29 cellular contexts compared by ENCODE assay signal in the genomic region with DNA sequence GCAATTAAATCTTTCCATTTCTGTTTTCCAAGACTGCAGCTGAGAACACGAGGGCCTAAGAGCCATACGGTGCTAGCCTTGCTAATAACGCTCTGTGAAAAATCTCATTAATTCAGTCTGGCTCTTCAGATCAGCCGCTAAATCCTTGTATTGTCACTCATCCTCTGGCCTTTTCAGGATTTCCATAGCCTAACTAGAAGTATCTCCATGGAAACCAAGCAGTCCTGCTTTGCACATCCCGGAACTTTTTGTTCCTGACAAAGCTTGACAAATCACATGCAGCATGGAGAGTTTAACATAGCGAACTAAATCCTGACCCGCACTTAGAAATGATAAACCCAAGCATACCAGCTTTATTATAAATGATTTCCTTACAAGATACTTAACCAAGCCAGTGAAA.
DNase-seq lines count a peak whose midpoint lies in the region; ATAC-seq, FAIRE-seq and TF ChIP-seq lines count a peak whose summit lies in the region.
"Had no signal": no experiment of that assay in that cellular context is flagged by ENCODE, and none has a peak within 500 bp of the region (broad histone marks: within the 10 kb centered on the region; RNA-seq: fewer than 3 reads in every experiment).

No MANE protein-coding gene starts in this region.

- H3K9me2 ChIP-seq in neural cell (ENCODE audit: insufficient read depth, low read length), result no peaks in the 10 kb centered on the region

- no peak for FAIRE-seq in K562 (lab: Jason Lieb, UNC)
- FAIRE-seq: A549, frontal cortex, G401.6, RCC 7860, small intestine had no signal

- H2AFZ ChIP-seq in K562 (ENCODE audit: low read depth, low read length), result no peak overlapping the region
- no peak overlapping the region for H2AFZ ChIP-seq in neural cell (ENCODE audit: low read depth, low read length)

- H3K4me3 ChIP-seq in liver (ENCODE audit: low read depth in 1 of 3, low read length in 3 of 3) (no peak overlapping the region), right lobe of liver (no peak overlapping the region), K562 (no peak overlapping the region), neural cell (ENCODE audit: low read length) (peak overlapping the region; percentile 43)
- H3K4me3 ChIP-seq: A549, cardiac muscle cell, colonic mucosa, thyroid gland had no signal

- no peaks in the 10 kb centered on the region for H3K9me1 ChIP-seq in K562 (ENCODE audit: control insufficient read depth, insufficient read depth, low read length)

- H3K4me2 ChIP-seq in K562 (ENCODE audit: insufficient read depth, low read length) (no peak overlapping the region), neural cell (ENCODE audit: low read length) (peak overlapping the region; percentile 22)
- H3K4me2 ChIP-seq: KMS-11 had no signal

- no peaks in the 10 kb centered on the region for H3K9me3 ChIP-seq in liver (ENCODE audit: control insufficient read depth in 4 of 4, low read length in 3 of 4)
- H3K9me3 ChIP-seq in right lobe of liver, result no peaks in the 10 kb centered on the region
- H3K9me3 ChIP-seq in K562 (replicated peaks; ENCODE audit: control insufficient read depth, insufficient read depth, low read depth, low read length), result no peaks in the 10 kb centered on the region
- H3K9me3 ChIP-seq in neural cell (ENCODE audit: low read length), result no peaks in the 10 kb centered on the region
- H3K9me3 ChIP-seq: BE2C, colonic mucosa, thyroid gland had no signal

- no peak for ATAC-seq in right lobe of liver
- no peak for ATAC-seq in K562
- ATAC-seq in GM21576 (IDR thresholded peaks at IDR 0.05; ENCODE audit: unreplicated experiment), result no peak
- ATAC-seq in esophagus mucosa, result no peak
- ATAC-seq: A549; activated CD4-positive, CD25-positive, alpha-beta regulatory T cell treated with anti-CD3 and anti-CD28 coated beads, Interleukin-2, amount 50 U/mL, for 24 hours; activated CD8-positive, alpha-beta T cell treated with anti-CD3 and anti-CD28 coated beads, Interleukin-2, amount 10 ng/mL, durations not matched to agents 7 days and 5 days; activated naive CD4-positive, alpha-beta T cell treated with anti-CD3 and anti-CD28 coated beads, Interleukin-2, amount 50 U/mL, for 72 hours; left colon; stimulated activated naive CD8-positive, alpha-beta T cell treated with anti-CD3 and anti-CD28 coated beads, Interleukin-15, amount 100 ng/mL, for 72 hours; T-cell had no signal

- intact Hi-C loops in right lobe of liver (cut with DNase I), result no loop called here
- intact Hi-C loops in K562 (cut with micrococcal nuclease), result no loop called here

- H3K27me3 ChIP-seq in liver (ENCODE audit: control insufficient read depth in 4 of 4, insufficient read depth in 4 of 4, low read length in 3 of 4) (no peaks in the 10 kb centered on the region), right lobe of liver (no peaks in the 10 kb centered on the region), K562 (ENCODE audit: control insufficient read depth in 2 of 2, insufficient read depth in 2 of 2, low read length in 2 of 2) (no peaks in the 10 kb centered on the region), neural cell (ENCODE audit: insufficient read depth, low read depth, low read length) (no peaks in the 10 kb centered on the region)
- H3K27me3 ChIP-seq: BE2C, cardiac muscle cell, colonic mucosa, thyroid gland had no signal

- H3F3A ChIP-seq in neural cell (ENCODE audit: insufficient read depth, low read length, poor library complexity, severe bottlenecking), result peaks cover 11% of the 10 kb centered on the region

- POLR2A ChIA-PET in K562 (lab: Yijun Ruan, JAX), result interaction anchor here (0.5 to 1.3 kb wide), 2 partner anchors 9 to 321 kb away, joined by 3 to 4 read pairs; no protein-coding TSS in a partner anchor

- H3K79me2 ChIP-seq in K562 (ENCODE audit: control insufficient read depth, insufficient read depth, low read length) (no peaks in the 10 kb centered on the region), neural cell (replicated peaks; ENCODE audit: insufficient read depth, low read length) (no peaks in the 10 kb centered on the region)

- CTCF ChIA-PET in K562 (lab: Yijun Ruan, JAX; ENCODE audit: low intra/inter-chr PET ratio), result no interaction called here

- H3K27ac ChIP-seq in liver (ENCODE audit: low read depth in 1 of 2, low read length in 2 of 2) (no peak overlapping the region), right lobe of liver (no peak overlapping the region), K562 (ENCODE audit: extremely low read depth, low read depth, low read length) (no peak overlapping the region), neural cell (ENCODE audit: low read length) (peak overlapping the region; percentile 68)
- H3K27ac ChIP-seq: cardiac muscle cell, colonic mucosa, KMS-11, thyroid gland had no signal

- TF ChIP-seq RAD21 in liver (IDR thresholded peaks at IDR 0.05) (no peak), K562 (CRISPR knock-in tag; conservative IDR thresholded peaks at IDR 0.05 in 1 of 2, IDR thresholded peaks at IDR 0.05 in 1 of 2) (no peak), neural cell (conservative IDR thresholded peaks at IDR 0.05) (peak; percentile 25)

- DNase-seq in right lobe of liver (no peak), K562 (ENCODE audit: extremely low read depth in 1 of 4, low spot score in 3 of 4) (no peak)
- no peak for DNase-seq in stimulated activated CD4-positive, alpha-beta T cell treated with anti-CD3 and anti-CD28 coated beads, Interleukin-4, amount 100 ng/mL, for 24 hours
- DNase-seq in activated CD4-positive, CD25-positive, alpha-beta regulatory T cell treated with anti-CD3 and anti-CD28 coated beads, Interleukin-2, amount 50 U/mL, for 72 hours, result no peak
- DNase-seq: activated CD8-positive, alpha-beta T cell treated with anti-CD3 and anti-CD28 coated beads, Interleukin-2, amount 10 ng/mL, durations not matched to agents 7 days and 5 days; BE2C; colonic mucosa; left colon; mesendoderm; MM.1S; NCI-H2081; NCI-H446 treated with DMSO at 0.1 percent for 48 hours; small intestine; stimulated activated CD8-positive, alpha-beta memory T cell treated with anti-CD3 and anti-CD28 coated beads, Interleukin-4, amount 100 ng/mL, for 48 hours; stimulated activated naive CD8-positive, alpha-beta T cell treated with anti-CD3 and anti-CD28 coated beads, Interleukin-15, amount 100 ng/mL, for 72 hours; T-cell; thyroid gland had no signal

- H3K36me3 ChIP-seq in liver (ENCODE audit: control insufficient read depth in 4 of 4, insufficient read depth in 3 of 4, low read depth in 1 of 4, low read length in 3 of 4), result no peaks in the 10 kb centered on the region
- H3K36me3 ChIP-seq in right lobe of liver, result no peaks in the 10 kb centered on the region
- H3K36me3 ChIP-seq in K562 (ENCODE audit: control insufficient read depth, insufficient read depth, low read length), result no peaks in the 10 kb centered on the region
- no peaks in the 10 kb centered on the region for H3K36me3 ChIP-seq in neural cell (ENCODE audit: insufficient read depth, low read length)
- H3K36me3 ChIP-seq: BE2C, cardiac muscle cell, colonic mucosa, thyroid gland had no signal

- TF ChIP-seq POLR2A in right lobe of liver (IDR thresholded peaks at IDR 0.05) (no peak), K562 (conservative IDR thresholded peaks at IDR 0.05) (no peak)

- H4K20me1 ChIP-seq in K562 (replicated peaks; ENCODE audit: control insufficient read depth, insufficient read depth, low read length) (no peaks in the 10 kb centered on the region), neural cell (ENCODE audit: insufficient read depth) (no peaks in the 10 kb centered on the region)

- no peak for TF ChIP-seq CTCF in liver (IDR thresholded peaks at IDR 0.05; ENCODE audit: low read depth, low read length, missing input control)
- no peak for TF ChIP-seq CTCF in right lobe of liver (IDR thresholded peaks at IDR 0.05)
- TF ChIP-seq CTCF in K562 (IDR thresholded peaks at IDR 0.05 in 2 of 3, conservative IDR thresholded peaks at IDR 0.05 in 1 of 3; ENCODE audit: insufficient read depth in 2 of 3, low read depth in 1 of 3, low read length in 3 of 3), result no peak
- no peak for TF ChIP-seq CTCF in neural cell (IDR thresholded peaks at IDR 0.05; ENCODE audit: poor library complexity, severe bottlenecking)

- no peak overlapping the region for H3K9ac ChIP-seq in liver (ENCODE audit: low read depth in 1 of 2, low read length in 2 of 2)
- no peak overlapping the region for H3K9ac ChIP-seq in K562 (ENCODE audit: insufficient read depth in 1 of 2, low read depth in 2 of 2, low read length in 2 of 2)
- no peak overlapping the region for H3K9ac ChIP-seq in neural cell (ENCODE audit: low read length)
- H3K9ac ChIP-seq: KMS-11 had no signal

- BruUV-seq in K562 (replicated peaks; lab: Mats Ljungman, UMichigan), result no TSS peak

- H3K4me1 ChIP-seq in liver (ENCODE audit: control insufficient read depth in 4 of 4, insufficient read depth in 4 of 4, low read length in 3 of 4) (no peaks in the 10 kb centered on the region), right lobe of liver (no peaks in the 10 kb centered on the region), K562 (replicated peaks in 1 of 2; ENCODE audit: control insufficient read depth in 2 of 2, insufficient read depth in 2 of 2, low read length in 2 of 2) (peaks cover 5 to 13% of the 10 kb centered on the region in 2 experiments; a peak in 4 of 5 replicates)
- H3K4me1 ChIP-seq: BE2C, colonic mucosa, thyroid gland had no signal

- in situ Hi-C loops in K562 (cut with MboI), result no loop called here

- TF ChIP-seq EP300 in K562 (IDR thresholded peaks at IDR 0.05; ENCODE audit: low read length), result no peak
- peak; percentile 35 for TF ChIP-seq EP300 in neural cell (conservative IDR thresholded peaks at IDR 0.05; ENCODE audit: poor library complexity, severe bottlenecking)

- WGBS in liver, result 91% methylated on average over 7 of the region's 7 CpGs
- 78% methylated on average over 7 of the region's 7 CpGs for WGBS in right lobe of liver (ENCODE audit: insufficient coverage, low coverage, low lambda C conversion rate, missing lambda C conversion rate)
- WGBS in K562 (ENCODE audit: insufficient coverage, low coverage, missing lambda C conversion rate), result 85% methylated on average over 7 of the region's 7 CpGs

TF ChIP-seq in liver, 16 proteins besides CTCF, POLR2A, EP300 and RAD21:
- TF ChIP-seq NR2F2 (IDR thresholded peaks at IDR 0.05) (peak; percentile 45), RXRA (IDR thresholded peaks at IDR 0.05) (no peak)
TF ChIP-seq in liver: peak in this region for 1.

TF ChIP-seq in K562, 482 proteins besides CTCF, POLR2A, EP300 and RAD21 (continues in another document):
- TF ChIP-seq MYBL2 (IDR thresholded peaks at IDR 0.05; ENCODE audit: low read depth) (no peak), MYBL2 (CRISPR knock-in tag; IDR thresholded peaks at IDR 0.05; ENCODE audit: borderline replicate concordance) (no peak)

TF ChIP-seq in neural cell, 6 proteins besides CTCF, POLR2A, EP300 and RAD21 (continues in another document):
- TF ChIP-seq MXI1 (conservative IDR thresholded peaks at IDR 0.05; ENCODE audit: poor library complexity, severe bottlenecking), result peak; percentile 26
- TF ChIP-seq POLR2AphosphoS5 (IDR thresholded peaks at IDR 0.05), result peak; percentile 21
